Comparison of ENCODE assay signal across 11 cellular contexts in genomic region chr4:13988347-13989265, GRCh38.
A peak's percentile ranks its signal among the peaks of the same experiment; 100 is the strongest.
DNase-seq lines count a peak whose midpoint lies in the region; ATAC-seq, FAIRE-seq and TF ChIP-seq lines count a peak whose summit lies in the region.
"Had no signal": no experiment of that assay in that cellular context is flagged by ENCODE, and none has a peak within 500 bp of the region (broad histone marks: within the 10 kb centered on the region; RNA-seq: fewer than 3 reads in every experiment).

No MANE protein-coding gene starts in this region.

- DNase-seq in H54 (ENCODE audit: insufficient read length, low spot score), result no peak
- DNase-seq in astrocyte of the spinal cord (ENCODE audit: low read depth, low spot score), result peak; percentile 97
- peak; percentile 39 for DNase-seq in left ventricle myocardium superior
- DNase-seq in smooth muscle cell of the brain vasculature (ENCODE audit: low read depth, low spot score), result peak; percentile 91
- no peak for DNase-seq in NCI-H1092 treated with DMSO at 0.1 percent for 48 hours (lab: John Stamatoyannopoulos, UW)
- no peak for DNase-seq in natural killer cell treated with Interleukin-12 subunit alpha and Interleukin-12 subunit beta and Interleukin-15 and Interleukin-18, amount 100 ng/mL, for 72 hours (ENCODE audit: low spot score)
- DNase-seq in HEK293T (ENCODE audit: extremely low spot score), result no peak
- DNase-seq: GDM1 had no signal

- peak; percentile 60 for FAIRE-seq in H54 (lab: Jason Lieb, UNC)

- H3K27ac Mint-ChIP-seq in natural killer cell treated with Interleukin-12 subunit alpha and Interleukin-12 subunit beta and Interleukin-15 and Interleukin-18, amount 100 ng/mL, for 72 hours, result no peak overlapping the region
- H3K27ac Mint-ChIP-seq: activated naive CD8-positive, alpha-beta T cell had no signal

- no peak overlapping the region for H3K4me3 Mint-ChIP-seq in natural killer cell treated with Interleukin-12 subunit alpha and Interleukin-12 subunit beta and Interleukin-15 and Interleukin-18, amount 100 ng/mL, for 72 hours
- H3K4me3 Mint-ChIP-seq: activated naive CD8-positive, alpha-beta T cell had no signal

- no peaks in the 10 kb centered on the region for H3K36me3 Mint-ChIP-seq in natural killer cell treated with Interleukin-12 subunit alpha and Interleukin-12 subunit beta and Interleukin-15 and Interleukin-18, amount 100 ng/mL, for 72 hours
- H3K36me3 Mint-ChIP-seq: activated naive CD8-positive, alpha-beta T cell had no signal

- intact Hi-C loops in left ventricle myocardium superior (cut with micrococcal nuclease), result no loop called here

- in situ Hi-C loops in astrocyte of the spinal cord (cut with HindIII; ENCODE audit: low sequenced_read_pairs), result no loop called here

- H3K9me3 Mint-ChIP-seq in natural killer cell treated with Interleukin-12 subunit alpha and Interleukin-12 subunit beta and Interleukin-15 and Interleukin-18, amount 100 ng/mL, for 72 hours, result peaks cover 6% of the 10 kb centered on the region

- ATAC-seq in left ventricle myocardium superior (peak; percentile 78), HG03045 (IDR thresholded peaks at IDR 0.05; ENCODE audit: unreplicated experiment) (no peak)
- ATAC-seq in natural killer cell treated with Interleukin-12 subunit alpha and Interleukin-12 subunit beta and Interleukin-15 and Interleukin-18, amount 100 ng/mL, for 72 hours, result no peak

- CTCF ChIA-PET in HEK293T (lab: Yijun Ruan, JAX), result no interaction called here

- POLR2A ChIA-PET in HEK293T (lab: Yijun Ruan, JAX), result no interaction called here

- no peak for TF ChIP-seq CTCF in astrocyte of the spinal cord (IDR thresholded peaks at IDR 0.05; ENCODE audit: low read depth, low read length)

- H3K4me3 ChIP-seq in astrocyte of the spinal cord (ENCODE audit: low read depth, low read length), result no peak overlapping the region
- H3K4me3 ChIP-seq: suprapubic skin had no signal

- peaks cover 0 to 3% of the 10 kb centered on the region in 2 donors for H3K27me3 Mint-ChIP-seq in natural killer cell treated with Interleukin-12 subunit alpha and Interleukin-12 subunit beta and Interleukin-15 and Interleukin-18, amount 100 ng/mL, for 72 hours
- H3K27me3 Mint-ChIP-seq: activated naive CD8-positive, alpha-beta T cell had no signal

- TF ChIP-seq POLR2A in H54 (IDR thresholded peaks at IDR 0.05; ENCODE audit: low read depth, low read length), result no peak

- no peaks in the 10 kb centered on the region for H3K4me1 Mint-ChIP-seq in natural killer cell treated with Interleukin-12 subunit alpha and Interleukin-12 subunit beta and Interleukin-15 and Interleukin-18, amount 100 ng/mL, for 72 hours (ENCODE audit: low read depth in 2 of 2)

TF ChIP-seq in HEK293T, 16 proteins besides CTCF, POLR2A, EP300 and RAD21:
- no peak for TF ChIP-seq L3MBTL2 (conservative IDR thresholded peaks at IDR 0.05)

Comparison
In these comparisons a context has a peak if more than half of its experiments do, and no peak if none do; other contexts are left out.
1. DNase-seq: peak in astrocyte of the spinal cord (single experiment), left ventricle myocardium superior (single experiment) and smooth muscle cell of the brain vasculature (single experiment); none in H54 (single experiment), NCI-H1092 treated with DMSO at 0.1 percent for 48 hours (single experiment), natural killer cell treated with Interleukin-12 subunit alpha and Interleukin-12 subunit beta and Interleukin-15 and Interleukin-18, amount 100 ng/mL, for 72 hours (single experiment) and HEK293T (single experiment).